ENCODE assay signal across 1 cellular context in the genomic region with DNA sequence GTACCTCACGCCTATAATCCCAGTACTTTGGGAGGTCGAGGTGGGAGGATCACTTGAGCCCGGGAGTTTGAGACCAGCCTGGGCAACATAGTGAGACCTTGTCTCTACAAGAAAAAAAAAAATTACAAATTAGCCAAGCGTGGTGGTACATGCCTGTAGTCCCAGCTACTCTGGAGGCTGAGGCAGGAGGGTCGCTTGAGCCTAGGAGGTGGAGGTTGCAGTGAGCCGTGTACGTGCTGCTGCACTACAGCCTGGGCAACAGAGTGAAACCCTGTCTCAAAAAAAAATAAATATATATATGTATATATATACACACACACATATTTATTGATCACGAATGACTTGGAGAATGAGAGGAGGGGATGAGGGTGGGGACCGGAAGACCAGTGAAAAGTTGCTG.
TF ChIP-seq lines count a peak whose summit lies in the region.

No MANE protein-coding gene starts in this region.

TF ChIP-seq in K562, 482 proteins besides CTCF, POLR2A, EP300 and RAD21:
- 0 out of 2 replicates have a peak, but pooled peaks have one; percentile 22 for TF ChIP-seq RBFOX2 (IDR thresholded peaks at IDR 0.05; ENCODE audit: low read depth, low read length)
